5 cellular contexts compared by ENCODE assay signal in genomic region chr5:127713083-127713482, GRCh38. TPM values are rescaled to one million over a fixed set of nuclear protein-coding genes. Genes with fewer than 3 reads are reported as not detected.
"Had no signal": no experiment of that assay in that cellular context is flagged by ENCODE, and none has a peak within 500 bp of the region (broad histone marks: within the 10 kb centered on the region; RNA-seq: fewer than 3 reads in every experiment).

No MANE protein-coding gene starts in this region.

RNA-seq across cellular contexts. Expression of gene CCDC192, which starts 9.9 kb away (rescaled TPM):
- total RNA-seq: GM23248, H4, HFFc6, HT-29, IMR-90 had no signal
